ENCODE assay signal across 24 cellular contexts in genomic region chr3:56135941-56136340, GRCh38.
A peak's percentile ranks its signal among the peaks of the same experiment; 100 is the strongest.
DNase-seq lines count a peak whose midpoint lies in the region; TF ChIP-seq lines count a peak whose summit lies in the region.
"Had no signal": no experiment of that assay in that cellular context is flagged by ENCODE, and none has a peak within 500 bp of the region (broad histone marks: within the 10 kb centered on the region; RNA-seq: fewer than 3 reads in every experiment).

No MANE protein-coding gene starts in this region.

- H3K9me2 ChIP-seq in OCI-LY7 (ENCODE audit: insufficient read depth, low read length): no peaks in the 10 kb centered on the region

- peak; percentile 35 for DNase-seq in A172 (ENCODE audit: low spot score)
- peak; percentile 2 for DNase-seq in H4 (ENCODE audit: low spot score)
- peak; percentile 52 for DNase-seq in amniotic epithelial cell (ENCODE audit: low read depth)
- peak; percentile 50 for DNase-seq in fibroblast of mammary gland (ENCODE audit: low read depth)
- DNase-seq in mesenteric fat pad (ENCODE audit: low spot score): no peak
- DNase-seq in 8988T: no peak
- DNase-seq in stimulated activated CD4-positive, alpha-beta T cell treated with anti-CD3 and anti-CD28 coated beads, Interleukin-12 subunit alpha, Interleukin-12 subunit beta, amount 100 ng/mL, for 4 hours: no peak
- DNase-seq in OCI-LY7 (ENCODE audit: low spot score): no peak
- DNase-seq: C1 segment of cervical spinal cord; DMS79; H7; HFFc6; IMR-90; Kasumi-1; NCI-H187; NCI-H2107; NCI-H446; NCI-H526 treated with DMSO at 0.1 percent for 48 hours; NK-92 treated with Interleukin-12 subunit alpha and Interleukin-12 subunit beta, amount 100 ng/mL, for 24 hours; SHP77; T-cell had no signal

- no peak for TF ChIP-seq CTCF in fibroblast of mammary gland (conservative IDR thresholded peaks at IDR 0.05; ENCODE audit: control insufficient read depth, insufficient read depth, low read depth, low read length)
- TF ChIP-seq CTCF in OCI-LY7 (conservative IDR thresholded peaks at IDR 0.05; ENCODE audit: low read length): no peak

- CTCF ChIA-PET in OCI-LY7 (lab: Charles Lee; ENCODE audit: unreplicated experiment): no interaction called here

- H2AFZ ChIP-seq in OCI-LY7 (ENCODE audit: low read length): no peak overlapping the region

- H4K20me1 ChIP-seq in OCI-LY7 (ENCODE audit: insufficient read depth, low read length): no peaks in the 10 kb centered on the region

- BruUV-seq in OCI-LY7 (replicated peaks; lab: Mats Ljungman, UMichigan): no TSS peak

- H3K4me2 ChIP-seq in OCI-LY7 (ENCODE audit: low read length): no peak overlapping the region
- H3K4me2 ChIP-seq: A549 had no signal

- H3K36me3 ChIP-seq in OCI-LY7 (ENCODE audit: insufficient read depth, low read length): no peaks in the 10 kb centered on the region

- no peaks in the 10 kb centered on the region; the same call in 1 of the 2 replicates for H3K9me3 ChIP-seq in OCI-LY7 (ENCODE audit: low read length)
- H3K9me3 ChIP-seq: A549 had no signal

- H3K4me1 ChIP-seq in OCI-LY7 (ENCODE audit: insufficient read depth, low read length, poor library complexity, severe bottlenecking): no peaks in the 10 kb centered on the region

- intact Hi-C loops in OCI-LY7 (cut with micrococcal nuclease; ENCODE audit: unreplicated experiment): no loop called here

- H3K27ac ChIP-seq in OCI-LY7 (ENCODE audit: low read depth, low read length, poor library complexity, severe bottlenecking): no peak overlapping the region
- H3K27ac ChIP-seq: A549, HL-60, SK-N-MC had no signal

- POLR2A ChIA-PET in OCI-LY7 (lab: Charles Lee): no interaction called here

- H3K79me2 ChIP-seq in OCI-LY7 (ENCODE audit: insufficient read depth, low read depth, low read length): no peaks in the 10 kb centered on the region

- H3K4me3 ChIP-seq in fibroblast of mammary gland (ENCODE audit: control insufficient read depth, low read depth, low read length) (no peak overlapping the region), OCI-LY7 (ENCODE audit: low read depth, low read length, poor library complexity, severe bottlenecking) (no peak overlapping the region)
- H3K4me3 ChIP-seq: A549, SK-N-MC had no signal

Comparison
In these comparisons a context has a peak if more than half of its experiments do, and no peak if none do; other contexts are left out.
1. DNase-seq: peak in A172 (single experiment), H4 (single experiment), amniotic epithelial cell (single experiment) and fibroblast of mammary gland (single experiment); none in mesenteric fat pad (single experiment), 8988T (single experiment), stimulated activated CD4-positive, alpha-beta T cell treated with anti-CD3 and anti-CD28 coated beads, Interleukin-12 subunit alpha, Interleukin-12 subunit beta, amount 100 ng/mL, for 4 hours (single experiment) and OCI-LY7 (single experiment).